ENCODE assay signal across 8 cellular contexts in the genomic region with DNA sequence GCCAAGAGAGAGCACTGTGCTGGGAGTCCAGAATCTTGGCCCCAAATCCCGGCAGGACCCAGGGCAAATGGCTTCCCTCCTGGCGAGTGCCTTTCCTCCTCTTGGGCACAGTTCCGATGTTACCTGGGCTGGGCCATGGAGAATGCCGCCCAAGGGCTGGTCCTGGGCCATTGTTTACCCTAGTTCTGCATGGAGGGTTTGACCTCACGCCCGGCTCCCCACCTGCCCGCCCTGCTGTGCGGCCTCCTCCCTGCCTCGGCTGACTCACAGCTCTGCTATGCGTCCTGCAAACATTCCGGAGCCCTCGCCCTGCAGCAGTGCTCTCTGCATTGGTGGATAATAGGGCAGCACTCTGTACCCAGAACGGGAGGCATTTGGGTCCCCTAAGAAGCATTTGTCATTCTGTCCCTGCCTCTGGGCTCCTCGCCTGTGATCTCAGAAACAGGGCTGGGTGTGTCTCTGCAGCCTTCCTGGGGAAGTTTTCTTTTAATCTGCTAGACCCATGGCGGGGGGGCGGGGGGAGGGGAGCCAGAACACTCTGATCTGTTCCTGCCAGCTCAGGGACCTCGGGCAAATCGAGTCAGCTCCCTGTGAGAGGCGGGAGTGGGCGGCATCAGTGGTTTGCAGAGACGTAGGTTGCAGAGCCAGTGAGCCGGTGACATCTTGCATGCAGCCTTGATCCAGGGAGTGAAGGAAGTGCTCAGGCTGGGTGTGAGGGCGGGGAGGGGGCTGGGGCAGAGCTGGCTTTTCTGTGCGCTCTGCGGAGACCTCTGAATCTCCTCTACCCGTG. TPM values are rescaled to one million over a fixed set of nuclear protein-coding genes. Genes with fewer than 3 reads are reported as not detected.
DNase-seq lines count a peak whose midpoint lies in the region; ATAC-seq and TF ChIP-seq lines count a peak whose summit lies in the region.

No MANE protein-coding gene starts in this region.

- no peaks in the 10 kb centered on the region for H3K27me3 ChIP-seq in GM23338 (ENCODE audit: insufficient read depth)
- no peaks in the 10 kb centered on the region for H3K27me3 ChIP-seq in ascending aorta
- no peaks in the 10 kb centered on the region for H3K27me3 ChIP-seq in WERI-Rb-1 (ENCODE audit: insufficient read depth, low read depth, severe bottlenecking)

- no peaks in the 10 kb centered on the region for H4K20me1 ChIP-seq in GM23338 (replicated peaks; ENCODE audit: insufficient read depth)

- H3K9me3 ChIP-seq in ascending aorta, result no peaks in the 10 kb centered on the region
- H3K9me3 ChIP-seq in WERI-Rb-1 (ENCODE audit: severe bottlenecking), result peaks cover 6% of the 10 kb centered on the region

- H3K4me1 ChIP-seq in GM23338 (ENCODE audit: insufficient read depth), result peaks cover 23% of the 10 kb centered on the region; the same call in 1 of the 2 replicates
- H3K4me1 ChIP-seq in ascending aorta, result peaks cover 14 to 36% of the 10 kb centered on the region in 2 donors

- peaks cover 18% of the 10 kb centered on the region for H3K9me3 Mint-ChIP-seq in GM23338

- H3K27ac ChIP-seq in GM23338 (ENCODE audit: low read depth) (peak overlapping the region; percentile 60; the same call in 1 of the 2 replicates), ascending aorta (peak overlapping the region; percentile 42 to 79), WERI-Rb-1 (no peak overlapping the region)

- peaks cover 3% of the 10 kb centered on the region; the same call in 1 of the 3 replicates for H3K36me3 Mint-ChIP-seq in GM23338 (ENCODE audit: low read depth)

- DNase-seq in GM23338 (ENCODE audit: low spot score) (peak; percentile 92), T-helper 1 cell (peak in 3 of 5 donors; percentile 13 to 35 (median 17)), ascending aorta (ENCODE audit: low spot score in 2 of 2) (peak in 1 of 2 donors; percentile 89), iPS DF 4.7 (ENCODE audit: extremely low read depth, low spot score) (peak; percentile 89), WERI-Rb-1 (no peak), AML-193 (lab: John Stamatoyannopoulos, UW) (no peak)
- peak; percentile 91 for DNase-seq in stimulated activated CD4-positive, alpha-beta T cell treated with anti-CD3 and anti-CD28 coated beads, Interleukin-15, amount 100 ng/mL, for 24 hours

- peaks cover 18% of the 10 kb centered on the region for H3K4me1 Mint-ChIP-seq in GM23338

- H3F3A ChIP-seq in GM23338 (replicated peaks; ENCODE audit: low read depth), result no peaks in the 10 kb centered on the region

- peak overlapping the region; percentile 74; the same call in 1 of the 2 replicates for H3K4me2 ChIP-seq in GM23338

- no peaks in the 10 kb centered on the region for H3K79me2 ChIP-seq in GM23338 (replicated peaks; ENCODE audit: insufficient read depth)

- intact Hi-C loops in ascending aorta (cut with DNase I), result no loop called here

- H3K27ac Mint-ChIP-seq in GM23338, result peak overlapping the region; percentile 44; the same call in 1 of the 2 replicates

- no peak overlapping the region; the same call in 1 of the 2 replicates for H2AFZ ChIP-seq in GM23338

- H3K36me3 ChIP-seq in GM23338 (ENCODE audit: insufficient read depth), result no peaks in the 10 kb centered on the region
- H3K36me3 ChIP-seq in ascending aorta, result no peaks in the 10 kb centered on the region
- H3K36me3 ChIP-seq in WERI-Rb-1, result no peaks in the 10 kb centered on the region

- H3K4me3 Mint-ChIP-seq in GM23338, result peak overlapping the region; percentile 58

- H3K27me3 Mint-ChIP-seq in GM23338 (ENCODE audit: insufficient read depth, low read depth, poor library complexity), result peaks cover 10% of the 10 kb centered on the region

- H3K9me2 ChIP-seq in GM23338 (ENCODE audit: insufficient read depth), result no peaks in the 10 kb centered on the region

- H3K4me3 ChIP-seq in GM23338 (peak overlapping the region; percentile 46; the same call in 1 of the 2 replicates), ascending aorta (peak overlapping the region in 1 of 2 donors; percentile 4), WERI-Rb-1 (ENCODE audit: low read depth, low read length) (no peak overlapping the region)

- TF ChIP-seq CTCF in GM23338 (conservative IDR thresholded peaks at IDR 0.05; ENCODE audit: low read depth in 2 of 2), result no peak
- TF ChIP-seq CTCF in ascending aorta (IDR thresholded peaks at IDR 0.05), result no peak
- TF ChIP-seq CTCF in WERI-Rb-1 (IDR thresholded peaks at IDR 0.05; ENCODE audit: low read depth, low read length), result no peak

- peak; percentile 92 for ATAC-seq in GM23338
- ATAC-seq in GM18868 (IDR thresholded peaks at IDR 0.05; ENCODE audit: unreplicated experiment), result no peak

TF ChIP-seq in GM23338, 12 proteins besides CTCF, POLR2A, EP300 and RAD21:
- peak; percentile 45; the same call in 1 of the 2 replicates for TF ChIP-seq ZNF462 (CRISPR knock-in tag; IDR thresholded peaks at IDR 0.05)
- TF ChIP-seq STAT1 (IDR thresholded peaks at IDR 0.05; ENCODE audit: unreplicated experiment), result no peak
- 0 out of 2 replicates have a peak, but pooled peaks have one; percentile 29 for TF ChIP-seq CREB1 (CRISPR knock-in tag; IDR thresholded peaks at IDR 0.05; ENCODE audit: low read depth)
- 0 out of 2 replicates have a peak, but pooled peaks have one; percentile 25 for TF ChIP-seq POLR2AphosphoS5 (IDR thresholded peaks at IDR 0.05; ENCODE audit: low read depth)
- TF ChIP-seq EZH2phosphoT487 (IDR thresholded peaks at IDR 0.05; ENCODE audit: unreplicated experiment), result no peak

RNA-seq across cellular contexts. Expression of gene SMIM38, which starts 32.9 kb away (rescaled TPM):
- 0.38 TPM in 1 of 2 replicates, not detected in the other for total RNA-seq in GM23338 (2014; rRNA removed; shearing (Covaris generic))
- not detected in 2 replicates for polyA plus RNA-seq in GM23338 (2016; fragmentation: Nextera tagmentation; extraction: Ambion mirVana)
- total RNA-seq in ascending aorta, result 3.1 TPM

Comparison
In these comparisons a context has a peak if more than half of its experiments do, and no peak if none do; other contexts are left out.
1. DNase-seq: peak in GM23338 (single experiment), T-helper 1 cell (3 of 5), iPS DF 4.7 (single experiment) and stimulated activated CD4-positive, alpha-beta T cell treated with anti-CD3 and anti-CD28 coated beads, Interleukin-15, amount 100 ng/mL, for 24 hours (single experiment); none in WERI-Rb-1 (single experiment) and AML-193 (0 of 2).